In the genomic region with DNA sequence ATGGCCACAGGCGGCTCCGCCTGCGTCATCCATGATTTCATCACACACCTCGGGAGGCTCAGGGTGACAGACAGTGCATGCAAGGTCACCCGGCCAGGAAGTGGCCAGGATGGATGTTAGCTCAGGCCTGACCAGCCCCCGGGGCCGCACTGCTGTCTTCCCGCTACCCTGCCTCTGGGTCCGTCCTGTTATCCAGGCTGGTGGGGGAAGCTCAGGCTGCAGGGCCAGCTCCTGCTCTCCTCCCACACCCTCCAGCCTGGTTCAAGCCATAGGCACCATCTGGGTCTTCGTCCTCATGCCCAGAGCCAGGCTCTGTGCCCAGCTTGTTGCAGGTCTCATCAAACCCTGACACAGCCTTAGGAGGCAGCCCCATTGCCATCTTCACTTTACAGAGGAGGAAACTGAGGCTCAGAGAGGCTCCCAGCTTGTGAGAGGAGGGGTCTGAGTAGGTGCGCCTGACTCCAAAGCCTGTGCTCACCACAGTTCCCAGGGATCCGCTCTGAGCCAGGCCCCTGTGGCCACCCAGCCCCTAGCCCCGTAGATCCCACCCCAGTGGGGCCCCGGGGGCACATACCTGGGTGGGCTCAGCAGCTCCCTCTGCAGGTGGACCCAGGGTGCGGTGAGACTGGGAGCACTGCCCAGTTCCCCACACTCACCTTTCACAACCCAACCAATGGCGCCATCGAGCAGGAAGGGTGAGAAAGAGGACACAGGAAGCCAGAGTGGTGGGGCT, we compare ENCODE assay signal across 1 cellular context.
TF ChIP-seq lines count a peak whose summit lies in the region.

No MANE protein-coding gene starts in this region.

TF ChIP-seq in HepG2, 621 proteins besides CTCF, POLR2A, EP300 and RAD21 (continued from another document and continues in another):
- TF ChIP-seq, protein P1, sequence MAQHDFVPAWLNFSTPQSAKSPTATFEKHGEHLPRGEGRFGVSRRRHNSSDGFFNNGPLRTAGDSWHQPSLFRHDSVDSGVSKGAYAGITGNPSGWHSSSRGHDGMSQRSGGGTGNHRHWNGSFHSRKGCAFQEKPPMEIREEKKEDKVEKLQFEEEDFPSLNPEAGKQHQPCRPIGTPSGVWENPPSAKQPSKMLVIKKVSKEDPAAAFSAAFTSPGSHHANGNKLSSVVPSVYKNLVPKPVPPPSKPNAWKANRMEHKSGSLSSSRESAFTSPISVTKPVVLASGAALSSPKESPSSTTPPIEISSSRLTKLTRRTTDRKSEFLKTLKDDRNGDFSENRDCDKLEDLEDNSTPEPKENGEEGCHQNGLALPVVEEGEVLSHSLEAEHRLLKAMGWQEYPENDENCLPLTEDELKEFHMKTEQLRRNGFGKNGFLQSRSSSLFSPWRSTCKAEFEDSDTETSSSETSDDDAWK (CRISPR knock-in tag; IDR thresholded peaks at IDR 0.05): no peak
- TF ChIP-seq FOXO1 (CRISPR knock-in tag; IDR thresholded peaks at IDR 0.05) (peak; percentile 50), ATF7 (IDR thresholded peaks at IDR 0.05) (peak; percentile 95), ATF7 (CRISPR knock-in tag; IDR thresholded peaks at IDR 0.05) (peak; percentile 98), NFATC3 (CRISPR knock-in tag; IDR thresholded peaks at IDR 0.05) (no peak), KMT2A (CRISPR knock-in tag; IDR thresholded peaks at IDR 0.05) (0 out of 2 replicates have a peak, but pooled peaks have one; percentile 12), ZNF136 (CRISPR knock-in tag; IDR thresholded peaks at IDR 0.05; ENCODE audit: low read depth) (no peak; the same call in 1 of the 2 replicates), RNF2 (conservative IDR thresholded peaks at IDR 0.05; ENCODE audit: low read depth) (peak; percentile 68; the same call in 1 of the 2 replicates), HHEX (CRISPR knock-in tag; IDR thresholded peaks at IDR 0.05) (no peak), SP1 (IDR thresholded peaks at IDR 0.05) (no peak), SP1 (CRISPR knock-in tag; IDR thresholded peaks at IDR 0.05) (0 out of 2 replicates have a peak, but pooled peaks have one; percentile 24), NR2F2 (IDR thresholded peaks at IDR 0.05; ENCODE audit: borderline replicate concordance, low read depth) (peak; percentile 78; the same call in 1 of the 2 replicates), ARNT (IDR thresholded peaks at IDR 0.05) (no peak), BHLHE40 (IDR thresholded peaks at IDR 0.05; ENCODE audit: low read length) (peak; percentile 38; the same call in 1 of the 2 replicates), NRL (CRISPR knock-in tag; IDR thresholded peaks at IDR 0.05; ENCODE audit: borderline replicate concordance) (peak; percentile 80), ZBTB25 (CRISPR knock-in tag; IDR thresholded peaks at IDR 0.05) (peak; percentile 32; the same call in 1 of the 2 replicates), NCOA2 (CRISPR knock-in tag; IDR thresholded peaks at IDR 0.05) (peak; percentile 84), TOE1 (CRISPR knock-in tag; IDR thresholded peaks at IDR 0.05) (no peak), ATF7-NPFF (CRISPR knock-in tag; IDR thresholded peaks at IDR 0.05; ENCODE audit: low read depth) (no peak), TEAD3 (CRISPR knock-in tag; optimal IDR thresholded peaks at IDR 0.05; ENCODE audit: borderline replicate concordance) (peak; percentile 16), ZHX2 (IDR thresholded peaks at IDR 0.05; ENCODE audit: low read depth) (peak; percentile 98), ZHX2 (CRISPR knock-in tag; IDR thresholded peaks at IDR 0.05; ENCODE audit: borderline replicate concordance) (no peak), PHF8 (CRISPR knock-in tag; IDR thresholded peaks at IDR 0.05) (peak; percentile 56), ZNF292 (CRISPR knock-in tag; IDR thresholded peaks at IDR 0.05; ENCODE audit: borderline replicate concordance, low read depth) (peak; percentile 52; the same call in 1 of the 2 replicates), SOX13 (IDR thresholded peaks at IDR 0.05) (peak; percentile 9; the same call in 1 of the 2 replicates), SOX13 (CRISPR knock-in tag; conservative IDR thresholded peaks at IDR 0.05 in 1 of 2, IDR thresholded peaks at IDR 0.05 in 1 of 2) (peak in 1 of 2 experiments; percentile 78; a peak in 2 of 4 replicates), ZNF205 (CRISPR knock-in tag; IDR thresholded peaks at IDR 0.05) (peak; percentile 16; the same call in 1 of the 2 replicates), MTA1 (CRISPR knock-in tag; IDR thresholded peaks at IDR 0.05; ENCODE audit: borderline replicate concordance) (peak; percentile 87), MIXL1 (CRISPR knock-in tag; IDR thresholded peaks at IDR 0.05) (peak; percentile 49; the same call in 1 of the 2 replicates), ZNF776 (CRISPR knock-in tag; IDR thresholded peaks at IDR 0.05) (0 out of 2 replicates have a peak, but pooled peaks have one; percentile 82), ZMYM3 (CRISPR knock-in tag; IDR thresholded peaks at IDR 0.05) (peak; percentile 63; the same call in 1 of the 2 replicates), ZBTB7A (CRISPR knock-in tag; IDR thresholded peaks at IDR 0.05) (0 out of 2 replicates have a peak, but pooled peaks have one; percentile 59), ZNF781 (CRISPR knock-in tag; IDR thresholded peaks at IDR 0.05; ENCODE audit: borderline replicate concordance, not compliant biosample characterization) (peak; percentile 50)
- TF ChIP-seq, protein P2, sequence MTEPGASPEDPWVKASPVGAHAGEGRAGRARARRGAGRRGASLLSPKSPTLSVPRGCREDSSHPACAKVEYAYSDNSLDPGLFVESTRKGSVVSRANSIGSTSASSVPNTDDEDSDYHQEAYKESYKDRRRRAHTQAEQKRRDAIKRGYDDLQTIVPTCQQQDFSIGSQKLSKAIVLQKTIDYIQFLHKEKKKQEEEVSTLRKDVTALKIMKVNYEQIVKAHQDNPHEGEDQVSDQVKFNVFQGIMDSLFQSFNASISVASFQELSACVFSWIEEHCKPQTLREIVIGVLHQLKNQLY (CRISPR knock-in tag; IDR thresholded peaks at IDR 0.05): peak; percentile 83
- TF ChIP-seq, protein P3, sequence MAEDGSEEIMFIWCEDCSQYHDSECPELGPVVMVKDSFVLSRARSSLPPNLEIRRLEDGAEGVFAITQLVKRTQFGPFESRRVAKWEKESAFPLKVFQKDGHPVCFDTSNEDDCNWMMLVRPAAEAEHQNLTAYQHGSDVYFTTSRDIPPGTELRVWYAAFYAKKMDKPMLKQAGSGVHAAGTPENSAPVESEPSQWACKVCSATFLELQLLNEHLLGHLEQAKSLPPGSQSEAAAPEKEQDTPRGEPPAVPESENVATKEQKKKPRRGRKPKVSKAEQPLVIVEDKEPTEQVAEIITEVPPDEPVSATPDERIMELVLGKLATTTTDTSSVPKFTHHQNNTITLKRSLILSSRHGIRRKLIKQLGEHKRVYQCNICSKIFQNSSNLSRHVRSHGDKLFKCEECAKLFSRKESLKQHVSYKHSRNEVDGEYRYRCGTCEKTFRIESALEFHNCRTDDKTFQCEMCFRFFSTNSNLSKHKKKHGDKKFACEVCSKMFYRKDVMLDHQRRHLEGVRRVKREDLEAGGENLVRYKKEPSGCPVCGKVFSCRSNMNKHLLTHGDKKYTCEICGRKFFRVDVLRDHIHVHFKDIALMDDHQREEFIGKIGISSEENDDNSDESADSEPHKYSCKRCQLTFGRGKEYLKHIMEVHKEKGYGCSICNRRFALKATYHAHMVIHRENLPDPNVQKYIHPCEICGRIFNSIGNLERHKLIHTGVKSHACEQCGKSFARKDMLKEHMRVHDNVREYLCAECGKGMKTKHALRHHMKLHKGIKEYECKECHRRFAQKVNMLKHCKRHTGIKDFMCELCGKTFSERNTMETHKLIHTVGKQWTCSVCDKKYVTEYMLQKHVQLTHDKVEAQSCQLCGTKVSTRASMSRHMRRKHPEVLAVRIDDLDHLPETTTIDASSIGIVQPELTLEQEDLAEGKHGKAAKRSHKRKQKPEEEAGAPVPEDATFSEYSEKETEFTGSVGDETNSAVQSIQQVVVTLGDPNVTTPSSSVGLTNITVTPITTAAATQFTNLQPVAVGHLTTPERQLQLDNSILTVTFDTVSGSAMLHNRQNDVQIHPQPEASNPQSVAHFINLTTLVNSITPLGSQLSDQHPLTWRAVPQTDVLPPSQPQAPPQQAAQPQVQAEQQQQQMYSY (CRISPR knock-in tag; IDR thresholded peaks at IDR 0.05): no peak
- TF ChIP-seq, protein P4, sequence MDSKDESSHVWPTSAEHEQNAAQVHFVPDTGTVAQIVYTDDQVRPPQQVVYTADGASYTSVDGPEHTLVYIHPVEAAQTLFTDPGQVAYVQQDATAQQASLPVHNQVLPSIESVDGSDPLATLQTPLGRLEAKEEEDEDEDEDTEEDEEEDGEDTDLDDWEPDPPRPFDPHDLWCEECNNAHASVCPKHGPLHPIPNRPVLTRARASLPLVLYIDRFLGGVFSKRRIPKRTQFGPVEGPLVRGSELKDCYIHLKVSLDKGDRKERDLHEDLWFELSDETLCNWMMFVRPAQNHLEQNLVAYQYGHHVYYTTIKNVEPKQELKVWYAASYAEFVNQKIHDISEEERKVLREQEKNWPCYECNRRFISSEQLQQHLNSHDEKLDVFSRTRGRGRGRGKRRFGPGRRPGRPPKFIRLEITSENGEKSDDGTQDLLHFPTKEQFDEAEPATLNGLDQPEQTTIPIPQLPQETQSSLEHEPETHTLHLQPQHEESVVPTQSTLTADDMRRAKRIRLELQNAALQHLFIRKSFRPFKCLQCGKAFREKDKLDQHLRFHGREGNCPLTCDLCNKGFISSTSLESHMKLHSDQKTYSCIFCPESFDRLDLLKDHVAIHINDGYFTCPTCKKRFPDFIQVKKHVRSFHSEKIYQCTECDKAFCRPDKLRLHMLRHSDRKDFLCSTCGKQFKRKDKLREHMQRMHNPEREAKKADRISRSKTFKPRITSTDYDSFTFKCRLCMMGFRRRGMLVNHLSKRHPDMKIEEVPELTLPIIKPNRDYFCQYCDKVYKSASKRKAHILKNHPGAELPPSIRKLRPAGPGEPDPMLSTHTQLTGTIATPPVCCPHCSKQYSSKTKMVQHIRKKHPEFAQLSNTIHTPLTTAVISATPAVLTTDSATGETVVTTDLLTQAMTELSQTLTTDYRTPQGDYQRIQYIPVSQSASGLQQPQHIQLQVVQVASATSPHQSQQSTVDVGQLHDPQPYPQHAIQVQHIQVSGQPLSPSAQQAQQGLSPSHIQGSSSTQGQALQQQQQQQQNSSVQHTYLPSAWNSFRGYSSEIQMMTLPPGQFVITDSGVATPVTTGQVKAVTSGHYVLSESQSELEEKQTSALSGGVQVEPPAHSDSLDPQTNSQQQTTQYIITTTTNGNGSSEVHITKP (CRISPR knock-in tag; IDR thresholded peaks at IDR 0.05; ENCODE audit: low read depth): no peak
- TF ChIP-seq, protein P5, sequence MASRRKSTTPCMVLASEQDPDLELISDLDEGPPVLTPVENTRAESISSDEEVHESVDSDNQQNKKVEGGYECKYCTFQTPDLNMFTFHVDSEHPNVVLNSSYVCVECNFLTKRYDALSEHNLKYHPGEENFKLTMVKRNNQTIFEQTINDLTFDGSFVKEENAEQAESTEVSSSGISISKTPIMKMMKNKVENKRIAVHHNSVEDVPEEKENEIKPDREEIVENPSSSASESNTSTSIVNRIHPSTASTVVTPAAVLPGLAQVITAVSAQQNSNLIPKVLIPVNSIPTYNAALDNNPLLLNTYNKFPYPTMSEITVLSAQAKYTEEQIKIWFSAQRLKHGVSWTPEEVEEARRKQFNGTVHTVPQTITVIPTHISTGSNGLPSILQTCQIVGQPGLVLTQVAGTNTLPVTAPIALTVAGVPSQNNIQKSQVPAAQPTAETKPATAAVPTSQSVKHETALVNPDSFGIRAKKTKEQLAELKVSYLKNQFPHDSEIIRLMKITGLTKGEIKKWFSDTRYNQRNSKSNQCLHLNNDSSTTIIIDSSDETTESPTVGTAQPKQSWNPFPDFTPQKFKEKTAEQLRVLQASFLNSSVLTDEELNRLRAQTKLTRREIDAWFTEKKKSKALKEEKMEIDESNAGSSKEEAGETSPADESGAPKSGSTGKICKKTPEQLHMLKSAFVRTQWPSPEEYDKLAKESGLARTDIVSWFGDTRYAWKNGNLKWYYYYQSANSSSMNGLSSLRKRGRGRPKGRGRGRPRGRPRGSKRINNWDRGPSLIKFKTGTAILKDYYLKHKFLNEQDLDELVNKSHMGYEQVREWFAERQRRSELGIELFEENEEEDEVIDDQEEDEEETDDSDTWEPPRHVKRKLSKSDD (CRISPR knock-in tag; IDR thresholded peaks at IDR 0.05; ENCODE audit: low read depth): peak; percentile 98
